2 cellular contexts compared by ENCODE assay signal in the genomic region with DNA sequence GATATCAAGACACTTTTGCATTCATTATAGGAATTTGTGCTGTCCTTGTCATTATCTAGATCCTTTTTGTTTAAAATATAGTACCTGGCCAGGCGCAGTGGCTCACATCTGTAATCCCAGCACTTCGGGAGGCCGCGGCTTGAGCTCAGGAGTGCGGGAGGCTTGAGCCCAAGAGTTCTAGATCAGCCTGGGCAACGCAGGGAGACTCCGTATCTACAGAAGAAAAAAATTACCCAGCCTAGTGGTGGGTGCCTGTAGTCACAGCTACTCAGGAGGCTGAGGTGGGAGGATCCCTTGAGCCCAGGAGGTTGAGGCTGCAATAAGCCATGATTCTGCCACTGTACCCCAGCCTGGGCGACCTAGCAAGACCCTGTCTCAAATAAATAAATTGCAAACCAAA.
TF ChIP-seq lines count a peak whose summit lies in the region.

No MANE protein-coding gene starts in this region.

TF ChIP-seq in K562, 482 proteins besides CTCF, POLR2A, EP300 and RAD21 (continues in another document):
- TF ChIP-seq, protein P1, sequence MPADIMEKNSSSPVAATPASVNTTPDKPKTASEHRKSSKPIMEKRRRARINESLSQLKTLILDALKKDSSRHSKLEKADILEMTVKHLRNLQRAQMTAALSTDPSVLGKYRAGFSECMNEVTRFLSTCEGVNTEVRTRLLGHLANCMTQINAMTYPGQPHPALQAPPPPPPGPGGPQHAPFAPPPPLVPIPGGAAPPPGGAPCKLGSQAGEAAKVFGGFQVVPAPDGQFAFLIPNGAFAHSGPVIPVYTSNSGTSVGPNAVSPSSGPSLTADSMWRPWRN (IDR thresholded peaks at IDR 0.05; ENCODE audit: low read depth) = no peak
- TF ChIP-seq KLF16 (IDR thresholded peaks at IDR 0.05) = no peak
- TF ChIP-seq, protein P2, sequence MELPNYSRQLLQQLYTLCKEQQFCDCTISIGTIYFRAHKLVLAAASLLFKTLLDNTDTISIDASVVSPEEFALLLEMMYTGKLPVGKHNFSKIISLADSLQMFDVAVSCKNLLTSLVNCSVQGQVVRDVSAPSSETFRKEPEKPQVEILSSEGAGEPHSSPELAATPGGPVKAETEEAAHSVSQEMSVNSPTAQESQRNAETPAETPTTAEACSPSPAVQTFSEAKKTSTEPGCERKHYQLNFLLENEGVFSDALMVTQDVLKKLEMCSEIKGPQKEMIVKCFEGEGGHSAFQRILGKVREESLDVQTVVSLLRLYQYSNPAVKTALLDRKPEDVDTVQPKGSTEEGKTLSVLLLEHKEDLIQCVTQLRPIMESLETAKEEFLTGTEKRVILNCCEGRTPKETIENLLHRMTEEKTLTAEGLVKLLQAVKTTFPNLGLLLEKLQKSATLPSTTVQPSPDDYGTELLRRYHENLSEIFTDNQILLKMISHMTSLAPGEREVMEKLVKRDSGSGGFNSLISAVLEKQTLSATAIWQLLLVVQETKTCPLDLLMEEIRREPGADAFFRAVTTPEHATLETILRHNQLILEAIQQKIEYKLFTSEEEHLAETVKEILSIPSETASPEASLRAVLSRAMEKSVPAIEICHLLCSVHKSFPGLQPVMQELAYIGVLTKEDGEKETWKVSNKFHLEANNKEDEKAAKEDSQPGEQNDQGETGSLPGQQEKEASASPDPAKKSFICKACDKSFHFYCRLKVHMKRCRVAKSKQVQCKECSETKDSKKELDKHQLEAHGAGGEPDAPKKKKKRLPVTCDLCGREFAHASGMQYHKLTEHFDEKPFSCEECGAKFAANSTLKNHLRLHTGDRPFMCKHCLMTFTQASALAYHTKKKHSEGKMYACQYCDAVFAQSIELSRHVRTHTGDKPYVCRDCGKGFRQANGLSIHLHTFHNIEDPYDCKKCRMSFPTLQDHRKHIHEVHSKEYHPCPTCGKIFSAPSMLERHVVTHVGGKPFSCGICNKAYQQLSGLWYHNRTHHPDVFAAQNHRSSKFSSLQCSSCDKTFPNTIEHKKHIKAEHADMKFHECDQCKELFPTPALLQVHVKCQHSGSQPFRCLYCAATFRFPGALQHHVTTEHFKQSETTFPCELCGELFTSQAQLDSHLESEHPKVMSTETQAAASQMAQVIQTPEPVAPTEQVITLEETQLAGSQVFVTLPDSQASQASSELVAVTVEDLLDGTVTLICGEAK (IDR thresholded peaks at IDR 0.05) = no peak
- TF ChIP-seq, protein P2 (CRISPR knock-in tag; IDR thresholded peaks at IDR 0.05) = no peak
- TF ChIP-seq ILK (tag; IDR thresholded peaks at IDR 0.05; ENCODE audit: borderline replicate concordance, low read depth) = no peak
- no peak for TF ChIP-seq DDX20 (tag; IDR thresholded peaks at IDR 0.05; ENCODE audit: low read depth)
- TF ChIP-seq RCOR1 (IDR thresholded peaks at IDR 0.05; ENCODE audit: borderline replicate concordance in 1 of 2, low read depth in 2 of 2, low read length in 2 of 2) = 0 out of 4 replicates have a peak, but pooled peaks of 1 of the 2 experiments have one; percentile 16
- 0 out of 2 replicates have a peak, but pooled peaks have one; percentile 13 for TF ChIP-seq ZNF384 (IDR thresholded peaks at IDR 0.05; ENCODE audit: low read depth, low read length)
- 0 out of 2 replicates have a peak, but pooled peaks have one; percentile 15 for TF ChIP-seq HDAC2 (IDR thresholded peaks at IDR 0.05)
- TF ChIP-seq, protein P3, sequence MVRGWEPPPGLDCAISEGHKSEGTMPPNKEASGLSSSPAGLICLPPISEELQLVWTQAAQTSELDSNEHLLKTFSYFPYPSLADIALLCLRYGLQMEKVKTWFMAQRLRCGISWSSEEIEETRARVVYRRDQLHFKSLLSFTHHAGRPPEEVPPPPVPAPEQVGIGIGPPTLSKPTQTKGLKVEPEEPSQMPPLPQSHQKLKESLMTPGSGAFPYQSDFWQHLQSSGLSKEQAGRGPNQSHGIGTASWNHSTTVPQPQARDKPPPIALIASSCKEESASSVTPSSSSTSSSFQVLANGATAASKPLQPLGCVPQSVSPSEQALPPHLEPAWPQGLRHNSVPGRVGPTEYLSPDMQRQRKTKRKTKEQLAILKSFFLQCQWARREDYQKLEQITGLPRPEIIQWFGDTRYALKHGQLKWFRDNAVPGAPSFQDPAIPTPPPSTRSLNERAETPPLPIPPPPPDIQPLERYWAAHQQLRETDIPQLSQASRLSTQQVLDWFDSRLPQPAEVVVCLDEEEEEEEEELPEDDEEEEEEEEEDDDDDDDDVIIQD (CRISPR knock-in tag; IDR thresholded peaks at IDR 0.05) = no peak
- TF ChIP-seq ZKSCAN1 (IDR thresholded peaks at IDR 0.05; ENCODE audit: low read depth, low read length) = no peak
- TF ChIP-seq FOXA3 (CRISPR knock-in tag; conservative IDR thresholded peaks at IDR 0.05 in 1 of 2, IDR thresholded peaks at IDR 0.05 in 1 of 2) = no peak
- no peak for TF ChIP-seq ASH1L (IDR thresholded peaks at IDR 0.05; ENCODE audit: borderline replicate concordance, low read depth, partially characterized antibody)

TF ChIP-seq in neural cell, 6 proteins besides CTCF, POLR2A, EP300 and RAD21:
- TF ChIP-seq MXI1 (conservative IDR thresholded peaks at IDR 0.05; ENCODE audit: poor library complexity, severe bottlenecking) (no peak), EZH2 (IDR thresholded peaks at IDR 0.05; ENCODE audit: borderline replicate concordance, insufficient read depth, low read length, poor library complexity, severe bottlenecking) (no peak), POLR2AphosphoS5 (IDR thresholded peaks at IDR 0.05) (no peak), SMC3 (conservative IDR thresholded peaks at IDR 0.05; ENCODE audit: poor library complexity) (no peak), TAF1 (IDR thresholded peaks at IDR 0.05; ENCODE audit: low read depth) (no peak)
- TF ChIP-seq, protein P4, sequence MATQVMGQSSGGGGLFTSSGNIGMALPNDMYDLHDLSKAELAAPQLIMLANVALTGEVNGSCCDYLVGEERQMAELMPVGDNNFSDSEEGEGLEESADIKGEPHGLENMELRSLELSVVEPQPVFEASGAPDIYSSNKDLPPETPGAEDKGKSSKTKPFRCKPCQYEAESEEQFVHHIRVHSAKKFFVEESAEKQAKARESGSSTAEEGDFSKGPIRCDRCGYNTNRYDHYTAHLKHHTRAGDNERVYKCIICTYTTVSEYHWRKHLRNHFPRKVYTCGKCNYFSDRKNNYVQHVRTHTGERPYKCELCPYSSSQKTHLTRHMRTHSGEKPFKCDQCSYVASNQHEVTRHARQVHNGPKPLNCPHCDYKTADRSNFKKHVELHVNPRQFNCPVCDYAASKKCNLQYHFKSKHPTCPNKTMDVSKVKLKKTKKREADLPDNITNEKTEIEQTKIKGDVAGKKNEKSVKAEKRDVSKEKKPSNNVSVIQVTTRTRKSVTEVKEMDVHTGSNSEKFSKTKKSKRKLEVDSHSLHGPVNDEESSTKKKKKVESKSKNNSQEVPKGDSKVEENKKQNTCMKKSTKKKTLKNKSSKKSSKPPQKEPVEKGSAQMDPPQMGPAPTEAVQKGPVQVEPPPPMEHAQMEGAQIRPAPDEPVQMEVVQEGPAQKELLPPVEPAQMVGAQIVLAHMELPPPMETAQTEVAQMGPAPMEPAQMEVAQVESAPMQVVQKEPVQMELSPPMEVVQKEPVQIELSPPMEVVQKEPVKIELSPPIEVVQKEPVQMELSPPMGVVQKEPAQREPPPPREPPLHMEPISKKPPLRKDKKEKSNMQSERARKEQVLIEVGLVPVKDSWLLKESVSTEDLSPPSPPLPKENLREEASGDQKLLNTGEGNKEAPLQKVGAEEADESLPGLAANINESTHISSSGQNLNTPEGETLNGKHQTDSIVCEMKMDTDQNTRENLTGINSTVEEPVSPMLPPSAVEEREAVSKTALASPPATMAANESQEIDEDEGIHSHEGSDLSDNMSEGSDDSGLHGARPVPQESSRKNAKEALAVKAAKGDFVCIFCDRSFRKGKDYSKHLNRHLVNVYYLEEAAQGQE (IDR thresholded peaks at IDR 0.05; ENCODE audit: borderline replicate concordance) = no peak
